In genomic region chrX:134604701-134605271, GRCh38 we compare ENCODE assay signal across 11 cellular contexts. TPM values are rescaled to one million over a fixed set of nuclear protein-coding genes. Genes with fewer than 3 reads are reported as not detected.
DNase-seq lines count a peak whose midpoint lies in the region; ATAC-seq and TF ChIP-seq lines count a peak whose summit lies in the region.
"Had no signal": no experiment of that assay in that cellular context is flagged by ENCODE, and none has a peak within 500 bp of the region (broad histone marks: within the 10 kb centered on the region; RNA-seq: fewer than 3 reads in every experiment).

No MANE protein-coding gene starts in this region.

- TF ChIP-seq CTCF in hepatocyte (IDR thresholded peaks at IDR 0.05; ENCODE audit: poor library complexity): no peak

- ATAC-seq in activated T-helper 17 cell treated with anti-CD3 and anti-CD28 coated beads, Interleukin-2, amount 50 U/mL, for 72 hours (replicated peaks): no peak
- ATAC-seq in GM18868 (IDR thresholded peaks at IDR 0.05; ENCODE audit: unreplicated experiment): no peak

- H3K4me1 ChIP-seq in SJSA1 (replicated peaks) (peaks cover 40% of the 10 kb centered on the region), hepatocyte (ENCODE audit: insufficient read depth) (no peaks in the 10 kb centered on the region)

- peak; percentile 56 for DNase-seq in COR-L47 (lab: John Stamatoyannopoulos, UW)
- peak; percentile 88 for DNase-seq in NCI-H1092 treated with DMSO at 0.1 percent for 48 hours (lab: John Stamatoyannopoulos, UW)
- no peak for DNase-seq in SJSA1 (ENCODE audit: low read depth in 1 of 2, low spot score in 2 of 2)
- DNase-seq in hepatocyte (ENCODE audit: low spot score): peak; percentile 27
- no peak for DNase-seq in effector CD4-positive, alpha-beta T cell
- DNase-seq in activated CD4-positive, alpha-beta T cell treated with anti-CD3 and anti-CD28 coated beads, Interleukin-2, amount 50 U/mL, for 1 hour: no peak
- DNase-seq: DND-41 had no signal

- H3K27ac Mint-ChIP-seq in activated T-helper 17 cell treated with anti-CD3 and anti-CD28 coated beads, Interleukin-2, amount 50 U/mL, for 72 hours: no peak overlapping the region

- H3K9me3 Mint-ChIP-seq in activated T-helper 17 cell treated with anti-CD3 and anti-CD28 coated beads, Interleukin-2, amount 50 U/mL, for 72 hours: no peaks in the 10 kb centered on the region

- H3K9me2 ChIP-seq in hepatocyte (replicated peaks; ENCODE audit: insufficient read depth): no peaks in the 10 kb centered on the region

- H3K27me3 ChIP-seq in SJSA1 (replicated peaks) (no peaks in the 10 kb centered on the region), hepatocyte (no peaks in the 10 kb centered on the region)

- H3K4me3 ChIP-seq in SJSA1: no peak overlapping the region
- no peak overlapping the region for H3K4me3 ChIP-seq in hepatocyte

- H3K27ac ChIP-seq in SJSA1: peak overlapping the region; percentile 98
- H3K27ac ChIP-seq in hepatocyte: peak overlapping the region; percentile 40

- no peaks in the 10 kb centered on the region for H3K9me3 ChIP-seq in SJSA1 (replicated peaks)
- no peaks in the 10 kb centered on the region for H3K9me3 ChIP-seq in hepatocyte (ENCODE audit: low read depth)

- no peaks in the 10 kb centered on the region for H3K36me3 Mint-ChIP-seq in activated T-helper 17 cell treated with anti-CD3 and anti-CD28 coated beads, Interleukin-2, amount 50 U/mL, for 72 hours (ENCODE audit: low read depth)

- no peaks in the 10 kb centered on the region for H3K4me1 Mint-ChIP-seq in activated T-helper 17 cell treated with anti-CD3 and anti-CD28 coated beads, Interleukin-2, amount 50 U/mL, for 72 hours
- H3K4me1 Mint-ChIP-seq: central memory CD8-positive, alpha-beta T cell had no signal

- peaks cover 3% of the 10 kb centered on the region for H3K27me3 Mint-ChIP-seq in activated T-helper 17 cell treated with anti-CD3 and anti-CD28 coated beads, Interleukin-2, amount 50 U/mL, for 72 hours
- H3K27me3 Mint-ChIP-seq: central memory CD8-positive, alpha-beta T cell had no signal

- no peak overlapping the region for H2AFZ ChIP-seq in hepatocyte

- H3K4me2 ChIP-seq in hepatocyte: no peak overlapping the region

- H3K36me3 ChIP-seq in SJSA1 (no peaks in the 10 kb centered on the region), hepatocyte (replicated peaks; ENCODE audit: insufficient read depth, low read depth) (no peaks in the 10 kb centered on the region)

- H3K79me2 ChIP-seq in hepatocyte: no peaks in the 10 kb centered on the region

- H4K20me1 ChIP-seq in hepatocyte (ENCODE audit: insufficient read depth, poor library complexity, severe bottlenecking): no peaks in the 10 kb centered on the region

- 58% methylated on average over 3 of the region's 3 CpGs for WGBS in hepatocyte (ENCODE audit: low lambda C conversion rate, missing lambda C conversion rate)

- H3K4me3 Mint-ChIP-seq in activated T-helper 17 cell treated with anti-CD3 and anti-CD28 coated beads, Interleukin-2, amount 50 U/mL, for 72 hours: no peak overlapping the region
- H3K4me3 Mint-ChIP-seq: central memory CD8-positive, alpha-beta T cell had no signal

RNA-seq across cellular contexts. Expression of gene PLAC1, which starts 53.5 kb away (rescaled TPM):
- total RNA-seq in SJSA1 (2014; rRNA removed; shearing (Covaris generic)): not detected in 2 replicates
- total RNA-seq in hepatocyte: 0.24 and 2.9 TPM in 2 replicates
- 0.93 and 2.7 TPM in 2 replicates for polyA plus RNA-seq in hepatocyte
- total RNA-seq in activated T-helper 17 cell treated with anti-CD3 and anti-CD28 coated beads, Interleukin-2, amount 50 U/mL, for 72 hours: 1 to 10 TPM in 1 of 2 donors, not detected in 1; 1.1 TPM
- total RNA-seq: mesenteric fat pad had no signal

Comparison
In these comparisons a context has a peak if more than half of its experiments do, and no peak if none do; other contexts are left out.
1. DNase-seq: peak in COR-L47 (single experiment), NCI-H1092 treated with DMSO at 0.1 percent for 48 hours (single experiment) and hepatocyte (single experiment); none in SJSA1 (0 of 2), effector CD4-positive, alpha-beta T cell (single experiment) and activated CD4-positive, alpha-beta T cell treated with anti-CD3 and anti-CD28 coated beads, Interleukin-2, amount 50 U/mL, for 1 hour (single experiment).